Comparison of ENCODE assay signal across 23 cellular contexts in the genomic region with DNA sequence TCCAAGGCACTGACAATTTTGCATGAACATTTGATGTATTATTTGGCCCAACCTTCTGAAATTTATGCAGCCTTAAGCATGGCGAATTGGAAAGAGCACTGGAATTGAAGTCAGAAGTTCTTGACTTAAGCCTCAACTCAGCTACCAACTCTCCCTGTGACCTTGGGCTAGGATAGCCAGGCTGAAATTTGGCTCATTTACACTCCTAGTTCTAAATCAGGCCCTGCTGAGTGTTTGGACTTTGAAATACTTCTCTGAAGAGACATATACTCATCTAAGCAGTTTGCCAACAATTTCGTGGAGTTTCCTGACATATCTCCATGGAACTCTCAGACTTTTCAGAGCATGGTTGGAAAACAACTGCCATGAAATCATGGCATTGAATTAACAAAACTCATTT.
DNase-seq lines count a peak whose midpoint lies in the region; ATAC-seq and TF ChIP-seq lines count a peak whose summit lies in the region.
"Had no signal": no experiment of that assay in that cellular context is flagged by ENCODE, and none has a peak within 500 bp of the region (broad histone marks: within the 10 kb centered on the region; RNA-seq: fewer than 3 reads in every experiment).

No MANE protein-coding gene starts in this region.

- CTCF ChIA-PET in WTC11 (lab: Charles Lee), result interaction anchor here (1.2 kb wide), 1 partner anchor 67 kb away, joined by 3 read pairs; no protein-coding TSS in a partner anchor

- peaks cover 7% of the 10 kb centered on the region for H3K27me3 Mint-ChIP-seq in GM23338 (ENCODE audit: insufficient read depth, low read depth, poor library complexity)
- H3K27me3 Mint-ChIP-seq in WTC11 (ENCODE audit: low read depth), result no peaks in the 10 kb centered on the region
- H3K27me3 Mint-ChIP-seq: B cell; CD4-positive, alpha-beta T cell had no signal

- H3K27me3 ChIP-seq in GM23338 (ENCODE audit: insufficient read depth), result no peaks in the 10 kb centered on the region
- H3K27me3 ChIP-seq: BLaER1 treated with 17β-estradiol and CSF1 and Interleukin-3, amounts not matched to agents 10 nM and 100 nM had no signal

- no peak for TF ChIP-seq CTCF in GM23338 (conservative IDR thresholded peaks at IDR 0.05; ENCODE audit: low read depth in 2 of 2)
- no peak for TF ChIP-seq CTCF in WTC11 (IDR thresholded peaks at IDR 0.05)

- H3K4me3 Mint-ChIP-seq in GM23338, result no peak overlapping the region
- no peak overlapping the region; the same call in 1 of the 2 replicates for H3K4me3 Mint-ChIP-seq in WTC11
- H3K4me3 Mint-ChIP-seq: B cell; CD4-positive, alpha-beta T cell; CD8-positive, alpha-beta T cell had no signal

- H3K79me2 ChIP-seq in GM23338 (replicated peaks; ENCODE audit: insufficient read depth), result no peaks in the 10 kb centered on the region

- no peaks in the 10 kb centered on the region for H3F3A ChIP-seq in GM23338 (replicated peaks; ENCODE audit: low read depth)

- H4K20me1 ChIP-seq in GM23338 (replicated peaks; ENCODE audit: insufficient read depth), result no peaks in the 10 kb centered on the region
- H4K20me1 ChIP-seq: BLaER1 treated with 17β-estradiol and CSF1 and Interleukin-3, amounts not matched to agents 10 nM and 100 nM had no signal

- no peak overlapping the region for H3K4me2 ChIP-seq in GM23338
- H3K4me2 ChIP-seq: A549; BLaER1 treated with 17β-estradiol and CSF1 and Interleukin-3, amounts not matched to agents 10 nM and 100 nM had no signal

- H2AFZ ChIP-seq in GM23338, result no peak overlapping the region

- no peak overlapping the region for H3K4me3 ChIP-seq in GM23338
- H3K4me3 ChIP-seq: A549; BLaER1 treated with 17β-estradiol and CSF1 and Interleukin-3, amounts not matched to agents 10 nM and 100 nM; GM12878 had no signal

- intact Hi-C loops in Right ventricle myocardium superior (cut with DNase I), result no loop called here
- intact Hi-C loops in Right ventricle myocardium inferior (cut with DNase I), result no loop called here

- H3K36me3 Mint-ChIP-seq in GM23338 (ENCODE audit: low read depth), result peaks cover 9% of the 10 kb centered on the region; the same call in 2 of the 3 replicates
- peaks cover 15% of the 10 kb centered on the region for H3K36me3 Mint-ChIP-seq in WTC11
- H3K36me3 Mint-ChIP-seq: CD8-positive, alpha-beta T cell had no signal

- no peak for DNase-seq in Right ventricle myocardium superior
- DNase-seq in Right ventricle myocardium inferior (ENCODE audit: missing footprints), result no peak
- no peak for DNase-seq in GM23338 (ENCODE audit: low spot score)
- DNase-seq in NCI-H446 (lab: John Stamatoyannopoulos, UW), result peak; percentile 29 to 67
- DNase-seq in WTC11 (ENCODE audit: low spot score), result no peak
- DNase-seq in COR-L47 (lab: John Stamatoyannopoulos, UW), result no peak
- DNase-seq in T-helper 2 cell, result no peak
- DNase-seq: AML-193; CD4-positive, alpha-beta T cell; CD8-positive, alpha-beta T cell; DMS 273 treated with DMSO at 0.1 percent for 48 hours; DMS153; DMS53; DMS79; DND-41; EL; GDM1 had no signal

- no peak overlapping the region for H3K27ac ChIP-seq in GM23338 (ENCODE audit: low read depth)
- H3K27ac ChIP-seq: 22Rv1; A549; BLaER1 treated with 17β-estradiol and CSF1 and Interleukin-3, amounts not matched to agents 10 nM and 100 nM; C4-2B had no signal

- H3K9me3 Mint-ChIP-seq in GM23338 (no peaks in the 10 kb centered on the region), WTC11 (peaks cover 14% of the 10 kb centered on the region; the same call in 1 of the 2 replicates)

- H3K4me1 Mint-ChIP-seq in GM23338 (peaks cover 27% of the 10 kb centered on the region), WTC11 (peaks cover 57% of the 10 kb centered on the region)
- H3K4me1 Mint-ChIP-seq: B cell had no signal

- ATAC-seq in Right ventricle myocardium superior (ENCODE audit: poor library complexity) (peak; percentile 41), Right ventricle myocardium inferior (no peak), GM23338 (no peak), WTC11 (no peak)
- ATAC-seq: A549; CD8-positive, alpha-beta T cell; GM12878 had no signal

- POLR2A ChIA-PET in WTC11 (lab: Charles Lee), result no interaction called here

- H3K4me1 ChIP-seq in GM23338 (ENCODE audit: insufficient read depth), result peaks cover 31% of the 10 kb centered on the region; the same call in 1 of the 2 replicates
- H3K4me1 ChIP-seq: A549; BLaER1 treated with 17β-estradiol and CSF1 and Interleukin-3, amounts not matched to agents 10 nM and 100 nM had no signal

- 0 out of 2 replicates have a peak overlapping the region, but pooled peaks have one; percentile 19 for H3K27ac Mint-ChIP-seq in GM23338
- peak overlapping the region; percentile 73; the same call in 1 of the 2 replicates for H3K27ac Mint-ChIP-seq in WTC11
- H3K27ac Mint-ChIP-seq: B cell; CD4-positive, alpha-beta T cell; CD8-positive, alpha-beta T cell had no signal

- no peaks in the 10 kb centered on the region for H3K36me3 ChIP-seq in GM23338 (ENCODE audit: insufficient read depth)
- H3K36me3 ChIP-seq: BLaER1 treated with 17β-estradiol and CSF1 and Interleukin-3, amounts not matched to agents 10 nM and 100 nM had no signal

- H3K9me2 ChIP-seq in GM23338 (ENCODE audit: insufficient read depth), result peaks cover 16% of the 10 kb centered on the region

TF ChIP-seq in WTC11, 78 proteins besides CTCF, POLR2A, EP300 and RAD21 (continues in another document):
- TF ChIP-seq CREB1 (CRISPR knock-in tag; IDR thresholded peaks at IDR 0.05), result no peak
- TF ChIP-seq MXD4 (CRISPR knock-in tag; IDR thresholded peaks at IDR 0.05; ENCODE audit: borderline replicate concordance), result no peak
- TF ChIP-seq, protein P1, sequence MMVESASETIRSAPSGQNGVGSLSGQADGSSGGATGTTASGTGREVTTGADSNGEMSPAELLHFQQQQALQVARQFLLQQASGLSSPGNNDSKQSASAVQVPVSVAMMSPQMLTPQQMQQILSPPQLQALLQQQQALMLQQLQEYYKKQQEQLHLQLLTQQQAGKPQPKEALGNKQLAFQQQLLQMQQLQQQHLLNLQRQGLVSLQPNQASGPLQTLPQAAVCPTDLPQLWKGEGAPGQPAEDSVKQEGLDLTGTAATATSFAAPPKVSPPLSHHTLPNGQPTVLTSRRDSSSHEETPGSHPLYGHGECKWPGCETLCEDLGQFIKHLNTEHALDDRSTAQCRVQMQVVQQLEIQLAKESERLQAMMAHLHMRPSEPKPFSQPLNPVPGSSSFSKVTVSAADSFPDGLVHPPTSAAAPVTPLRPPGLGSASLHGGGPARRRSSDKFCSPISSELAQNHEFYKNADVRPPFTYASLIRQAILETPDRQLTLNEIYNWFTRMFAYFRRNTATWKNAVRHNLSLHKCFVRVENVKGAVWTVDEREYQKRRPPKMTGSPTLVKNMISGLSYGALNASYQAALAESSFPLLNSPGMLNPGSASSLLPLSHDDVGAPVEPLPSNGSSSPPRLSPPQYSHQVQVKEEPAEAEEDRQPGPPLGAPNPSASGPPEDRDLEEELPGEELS (CRISPR knock-in tag; IDR thresholded peaks at IDR 0.05), result no peak
- TF ChIP-seq ZNF317 (CRISPR knock-in tag; IDR thresholded peaks at IDR 0.05; ENCODE audit: borderline replicate concordance, low read depth), result no peak
- no peak for TF ChIP-seq TCF7 (CRISPR knock-in tag; IDR thresholded peaks at IDR 0.05; ENCODE audit: low read depth)
- TF ChIP-seq, protein P2, sequence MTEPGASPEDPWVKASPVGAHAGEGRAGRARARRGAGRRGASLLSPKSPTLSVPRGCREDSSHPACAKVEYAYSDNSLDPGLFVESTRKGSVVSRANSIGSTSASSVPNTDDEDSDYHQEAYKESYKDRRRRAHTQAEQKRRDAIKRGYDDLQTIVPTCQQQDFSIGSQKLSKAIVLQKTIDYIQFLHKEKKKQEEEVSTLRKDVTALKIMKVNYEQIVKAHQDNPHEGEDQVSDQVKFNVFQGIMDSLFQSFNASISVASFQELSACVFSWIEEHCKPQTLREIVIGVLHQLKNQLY (CRISPR knock-in tag; IDR thresholded peaks at IDR 0.05), result no peak
- no peak for TF ChIP-seq E2F5 (CRISPR knock-in tag; IDR thresholded peaks at IDR 0.05)
- no peak for TF ChIP-seq ZNF121 (CRISPR knock-in tag; IDR thresholded peaks at IDR 0.05)
- TF ChIP-seq ZNF396 (CRISPR knock-in tag; IDR thresholded peaks at IDR 0.05; ENCODE audit: borderline replicate concordance), result no peak
- no peak for TF ChIP-seq SP1 (CRISPR knock-in tag; conservative IDR thresholded peaks at IDR 0.05)
- no peak for TF ChIP-seq ARID4B (CRISPR knock-in tag; IDR thresholded peaks at IDR 0.05; ENCODE audit: borderline replicate concordance)

Comparison
In these comparisons a context has a peak if more than half of its experiments do, and no peak if none do; other contexts are left out.
1. DNase-seq: peak in NCI-H446 (2 of 2); none in Right ventricle myocardium superior (single experiment), Right ventricle myocardium inferior (single experiment), GM23338 (single experiment), WTC11 (single experiment), COR-L47 (single experiment) and T-helper 2 cell (0 of 5).